In genomic region chr6:36986704-36987047, GRCh38 we compare ENCODE assay signal across 1 cellular context.
TF ChIP-seq lines count a peak whose summit lies in the region.

No MANE protein-coding gene starts in this region.

TF ChIP-seq in K562, 482 proteins besides CTCF, POLR2A, EP300 and RAD21 (continues in another document):
- no peak for TF ChIP-seq ZC3H8 (IDR thresholded peaks at IDR 0.05)
- TF ChIP-seq HINFP (tag; conservative IDR thresholded peaks at IDR 0.05; ENCODE audit: low read depth), result 0 out of 2 replicates have a peak, but pooled peaks have one; percentile 15
- peak; percentile 69; the same call in 1 of the 2 replicates for TF ChIP-seq PREB (CRISPR knock-in tag; IDR thresholded peaks at IDR 0.05)
- TF ChIP-seq ZNF766 (CRISPR knock-in tag; conservative IDR thresholded peaks at IDR 0.05), result no peak
- TF ChIP-seq NRF1 (conservative IDR thresholded peaks at IDR 0.05 in 1 of 2, IDR thresholded peaks at IDR 0.05 in 1 of 2), result peak; percentile 49 to 57; a peak in 3 of 4 replicates
- no peak for TF ChIP-seq ADNP (tag; IDR thresholded peaks at IDR 0.05)
- peak; percentile 42; the same call in 1 of the 2 replicates for TF ChIP-seq TFAP4 (CRISPR knock-in tag; IDR thresholded peaks at IDR 0.05; ENCODE audit: borderline replicate concordance)
- no peak for TF ChIP-seq NCOR1 (IDR thresholded peaks at IDR 0.05)
- 0 out of 2 replicates have a peak, but pooled peaks have one; percentile 56 for TF ChIP-seq RERE (CRISPR knock-in tag; IDR thresholded peaks at IDR 0.05; ENCODE audit: borderline replicate concordance)
- TF ChIP-seq NBN (IDR thresholded peaks at IDR 0.05; ENCODE audit: low read depth), result 0 out of 2 replicates have a peak, but pooled peaks have one; percentile 22
- 0 out of 2 replicates have a peak, but pooled peaks have one; percentile 51 for TF ChIP-seq LCOR (CRISPR knock-in tag; IDR thresholded peaks at IDR 0.05)
- TF ChIP-seq KLF10 (CRISPR knock-in tag; IDR thresholded peaks at IDR 0.05), result no peak
- peak; percentile 27; the same call in 1 of the 2 replicates for TF ChIP-seq NKRF (IDR thresholded peaks at IDR 0.05; ENCODE audit: borderline replicate concordance)
- TF ChIP-seq JUND (IDR thresholded peaks at IDR 0.05; ENCODE audit: borderline replicate concordance, low read depth, low read length), result no peak
- 0 out of 3 replicates have a peak, but pooled peaks have one; percentile 2 for TF ChIP-seq JUND (tag; IDR thresholded peaks at IDR 0.05; ENCODE audit: borderline replicate concordance, low read depth, low read length)
- TF ChIP-seq MIER1 (IDR thresholded peaks at IDR 0.05; ENCODE audit: low read depth), result 0 out of 2 replicates have a peak, but pooled peaks have one; percentile 31
- 0 out of 2 replicates have a peak, but pooled peaks have one; percentile 11 for TF ChIP-seq PATZ1 (CRISPR knock-in tag; IDR thresholded peaks at IDR 0.05; ENCODE audit: borderline replicate concordance)
- TF ChIP-seq MGA (IDR thresholded peaks at IDR 0.05), result peak; percentile 31; the same call in 1 of the 2 replicates
- TF ChIP-seq SIN3A (IDR thresholded peaks at IDR 0.05; ENCODE audit: borderline replicate concordance in 2 of 2, control insufficient read depth in 1 of 2, low read depth in 2 of 2, low read length in 2 of 2), result 0 out of 4 replicates have a peak, but pooled peaks of 1 of the 2 experiments have one; percentile 8
- TF ChIP-seq RFX7 (CRISPR knock-in tag; IDR thresholded peaks at IDR 0.05), result 0 out of 2 replicates have a peak, but pooled peaks have one; percentile 44
- TF ChIP-seq NFRKB (IDR thresholded peaks at IDR 0.05; ENCODE audit: low read depth), result 0 out of 2 replicates have a peak, but pooled peaks have one; percentile 8
- TF ChIP-seq FOXK1 (CRISPR knock-in tag; IDR thresholded peaks at IDR 0.05; ENCODE audit: borderline replicate concordance), result no peak
- no peak for TF ChIP-seq FOSL1 (tag; conservative IDR thresholded peaks at IDR 0.05)
